ENCODE assay signal across 1 cellular context in the genomic region with DNA sequence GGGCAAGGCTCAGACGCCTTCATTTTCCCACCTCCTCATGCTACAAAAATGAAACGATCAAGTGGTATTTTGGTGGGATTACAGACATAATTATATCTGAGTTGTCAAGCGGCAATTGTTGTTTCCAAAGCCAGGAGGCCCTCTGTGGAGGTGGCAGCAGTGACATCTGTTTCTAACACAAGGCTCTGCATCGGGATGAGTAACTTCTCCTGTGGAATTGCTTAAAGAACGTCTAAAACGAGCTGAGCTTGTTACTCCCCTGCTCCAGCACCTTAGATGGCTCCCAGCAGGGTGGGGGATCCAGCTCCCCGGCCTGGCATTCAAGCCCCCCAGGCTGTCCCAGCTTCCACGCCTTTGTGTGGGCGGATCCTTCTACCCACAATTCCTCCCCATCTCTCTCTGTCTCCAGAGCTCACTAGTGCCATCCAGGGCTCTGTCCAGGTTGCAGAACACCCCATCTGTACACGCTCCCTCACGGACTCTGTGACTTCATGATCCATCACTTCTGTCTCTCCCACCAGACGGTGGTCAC.
TF ChIP-seq lines count a peak whose summit lies in the region.

No MANE protein-coding gene starts in this region.

TF ChIP-seq in IMR-90, 13 proteins besides CTCF, POLR2A, EP300 and RAD21:
- TF ChIP-seq RCOR1 (IDR thresholded peaks at IDR 0.05; ENCODE audit: insufficient replicate concordance, low read length) (no peak), BHLHE40 (IDR thresholded peaks at IDR 0.05; ENCODE audit: low read depth, low read length) (no peak), SMC3 (IDR thresholded peaks at IDR 0.05; ENCODE audit: low read depth, low read length) (no peak), NFE2L2 (IDR thresholded peaks at IDR 0.05; ENCODE audit: low read depth, low read length) (no peak), FOS (IDR thresholded peaks at IDR 0.05; ENCODE audit: low read depth, low read length) (no peak), CEBPB (IDR thresholded peaks at IDR 0.05; ENCODE audit: low read depth, low read length) (no peak), CHD1 (IDR thresholded peaks at IDR 0.05; ENCODE audit: low read depth, low read length) (no peak), MAFK (IDR thresholded peaks at IDR 0.05; ENCODE audit: low read depth, low read length) (no peak), RFX5 (IDR thresholded peaks at IDR 0.05; ENCODE audit: low read depth, low read length) (no peak), MXI1 (IDR thresholded peaks at IDR 0.05; ENCODE audit: borderline replicate concordance, low read depth, low read length) (no peak), MAZ (IDR thresholded peaks at IDR 0.05; ENCODE audit: borderline replicate concordance, low read depth, low read length) (no peak)
- TF ChIP-seq, protein P1, sequence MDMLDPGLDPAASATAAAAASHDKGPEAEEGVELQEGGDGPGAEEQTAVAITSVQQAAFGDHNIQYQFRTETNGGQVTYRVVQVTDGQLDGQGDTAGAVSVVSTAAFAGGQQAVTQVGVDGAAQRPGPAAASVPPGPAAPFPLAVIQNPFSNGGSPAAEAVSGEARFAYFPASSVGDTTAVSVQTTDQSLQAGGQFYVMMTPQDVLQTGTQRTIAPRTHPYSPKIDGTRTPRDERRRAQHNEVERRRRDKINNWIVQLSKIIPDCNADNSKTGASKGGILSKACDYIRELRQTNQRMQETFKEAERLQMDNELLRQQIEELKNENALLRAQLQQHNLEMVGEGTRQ (IDR thresholded peaks at IDR 0.05; ENCODE audit: low read depth, low read length): no peak
- TF ChIP-seq, protein P2, sequence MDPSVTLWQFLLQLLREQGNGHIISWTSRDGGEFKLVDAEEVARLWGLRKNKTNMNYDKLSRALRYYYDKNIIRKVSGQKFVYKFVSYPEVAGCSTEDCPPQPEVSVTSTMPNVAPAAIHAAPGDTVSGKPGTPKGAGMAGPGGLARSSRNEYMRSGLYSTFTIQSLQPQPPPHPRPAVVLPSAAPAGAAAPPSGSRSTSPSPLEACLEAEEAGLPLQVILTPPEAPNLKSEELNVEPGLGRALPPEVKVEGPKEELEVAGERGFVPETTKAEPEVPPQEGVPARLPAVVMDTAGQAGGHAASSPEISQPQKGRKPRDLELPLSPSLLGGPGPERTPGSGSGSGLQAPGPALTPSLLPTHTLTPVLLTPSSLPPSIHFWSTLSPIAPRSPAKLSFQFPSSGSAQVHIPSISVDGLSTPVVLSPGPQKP (IDR thresholded peaks at IDR 0.05; ENCODE audit: borderline replicate concordance, low read depth, low read length): no peak
TF ChIP-seq in IMR-90: peak in this region for 0.
